ENCODE assay signal across 1 cellular context in genomic region chr12:123022846-123023245, GRCh38.
TF ChIP-seq lines count a peak whose summit lies in the region.

No MANE protein-coding gene starts in this region.

TF ChIP-seq in HepG2, 621 proteins besides CTCF, POLR2A, EP300 and RAD21:
- TF ChIP-seq KLF11 (CRISPR knock-in tag; IDR thresholded peaks at IDR 0.05) (no peak), POLR2G (IDR thresholded peaks at IDR 0.05; ENCODE audit: low read depth, low read length) (no peak), DMAP1 (CRISPR knock-in tag; IDR thresholded peaks at IDR 0.05) (no peak), NFYC (CRISPR knock-in tag; IDR thresholded peaks at IDR 0.05) (no peak), ZNF609 (CRISPR knock-in tag; IDR thresholded peaks at IDR 0.05; ENCODE audit: borderline replicate concordance) (no peak), ZNF501 (CRISPR knock-in tag; IDR thresholded peaks at IDR 0.05) (no peak), NR3C1 (CRISPR knock-in tag; IDR thresholded peaks at IDR 0.05) (no peak), ZMAT3 (CRISPR knock-in tag; conservative IDR thresholded peaks at IDR 0.05) (no peak), ZNF724P (CRISPR knock-in tag; IDR thresholded peaks at IDR 0.05; ENCODE audit: borderline replicate concordance) (no peak), ASH2L (IDR thresholded peaks at IDR 0.05; ENCODE audit: insufficient read length, low read depth, low read length) (no peak), ZNF136 (CRISPR knock-in tag; IDR thresholded peaks at IDR 0.05; ENCODE audit: low read depth) (no peak), ZNF124 (CRISPR knock-in tag; IDR thresholded peaks at IDR 0.05) (no peak), HCFC1 (IDR thresholded peaks at IDR 0.05; ENCODE audit: low read depth, low read length) (no peak), ZNF138 (CRISPR knock-in tag; IDR thresholded peaks at IDR 0.05; ENCODE audit: low read depth) (no peak)
